1 cellular context compared by ENCODE assay signal in the genomic region with DNA sequence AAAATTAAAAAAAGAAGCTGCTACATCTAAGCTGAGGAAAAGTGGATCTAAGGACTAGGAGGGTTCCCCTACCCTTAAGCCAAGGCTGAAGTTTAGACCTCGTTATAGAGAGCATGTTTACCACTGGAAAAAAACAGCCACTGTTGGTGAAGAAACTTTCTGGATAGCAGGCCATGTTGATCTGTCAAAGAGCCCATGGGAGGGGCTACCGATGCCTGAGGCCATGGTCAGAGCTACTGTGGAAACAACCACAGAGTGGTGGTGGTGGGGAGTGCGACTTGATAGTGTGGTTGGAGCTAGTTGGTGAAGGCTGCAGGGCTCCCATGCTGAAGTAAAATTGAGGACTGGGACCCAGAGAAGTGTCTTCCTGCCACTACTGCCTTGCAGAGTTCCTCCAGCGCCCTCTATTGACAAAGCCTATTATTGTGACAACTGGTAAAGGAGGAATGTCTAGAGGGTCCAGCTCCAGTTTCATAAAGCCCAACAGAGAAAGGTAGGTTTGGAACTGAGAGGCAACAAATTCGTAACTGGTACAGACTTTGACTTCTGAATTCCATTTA.
A peak's percentile ranks its signal among the peaks of the same experiment; 100 is the strongest.
TF ChIP-seq lines count a peak whose summit lies in the region.

No MANE protein-coding gene starts in this region.

TF ChIP-seq in HepG2, 621 proteins besides CTCF, POLR2A, EP300 and RAD21 (continued from another document and continues in another):
- TF ChIP-seq PHF5A (CRISPR knock-in tag; IDR thresholded peaks at IDR 0.05; ENCODE audit: low read depth, unreplicated experiment): no peak
- TF ChIP-seq ZSCAN20 (CRISPR knock-in tag; IDR thresholded peaks at IDR 0.05; ENCODE audit: borderline replicate concordance): no peak
- no peak for TF ChIP-seq ZNF670 (CRISPR knock-in tag; IDR thresholded peaks at IDR 0.05; ENCODE audit: borderline replicate concordance)
- no peak for TF ChIP-seq TOE1 (CRISPR knock-in tag; IDR thresholded peaks at IDR 0.05)
- TF ChIP-seq, protein P1, sequence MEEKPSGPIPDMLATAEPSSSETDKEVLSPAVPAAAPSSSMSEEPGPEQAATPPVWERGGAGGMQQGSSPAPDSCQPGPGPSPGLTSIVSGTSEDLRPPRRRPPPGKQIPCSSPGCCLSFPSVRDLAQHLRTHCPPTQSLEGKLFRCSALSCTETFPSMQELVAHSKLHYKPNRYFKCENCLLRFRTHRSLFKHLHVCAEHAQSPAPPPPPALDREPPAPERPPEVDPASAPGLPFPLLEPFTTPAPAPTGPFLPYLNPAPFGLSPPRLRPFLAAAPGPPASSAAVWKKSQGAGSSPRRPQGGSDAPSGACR (CRISPR knock-in tag; IDR thresholded peaks at IDR 0.05): no peak
- no peak for TF ChIP-seq ZNF333 (CRISPR knock-in tag; IDR thresholded peaks at IDR 0.05; ENCODE audit: borderline replicate concordance)
- 0 out of 2 replicates have a peak, but pooled peaks have one; percentile 74 for TF ChIP-seq ZNF772 (CRISPR knock-in tag; IDR thresholded peaks at IDR 0.05)
- TF ChIP-seq PAX8 (CRISPR knock-in tag; IDR thresholded peaks at IDR 0.05; ENCODE audit: borderline replicate concordance): no peak
- TF ChIP-seq, protein P2, sequence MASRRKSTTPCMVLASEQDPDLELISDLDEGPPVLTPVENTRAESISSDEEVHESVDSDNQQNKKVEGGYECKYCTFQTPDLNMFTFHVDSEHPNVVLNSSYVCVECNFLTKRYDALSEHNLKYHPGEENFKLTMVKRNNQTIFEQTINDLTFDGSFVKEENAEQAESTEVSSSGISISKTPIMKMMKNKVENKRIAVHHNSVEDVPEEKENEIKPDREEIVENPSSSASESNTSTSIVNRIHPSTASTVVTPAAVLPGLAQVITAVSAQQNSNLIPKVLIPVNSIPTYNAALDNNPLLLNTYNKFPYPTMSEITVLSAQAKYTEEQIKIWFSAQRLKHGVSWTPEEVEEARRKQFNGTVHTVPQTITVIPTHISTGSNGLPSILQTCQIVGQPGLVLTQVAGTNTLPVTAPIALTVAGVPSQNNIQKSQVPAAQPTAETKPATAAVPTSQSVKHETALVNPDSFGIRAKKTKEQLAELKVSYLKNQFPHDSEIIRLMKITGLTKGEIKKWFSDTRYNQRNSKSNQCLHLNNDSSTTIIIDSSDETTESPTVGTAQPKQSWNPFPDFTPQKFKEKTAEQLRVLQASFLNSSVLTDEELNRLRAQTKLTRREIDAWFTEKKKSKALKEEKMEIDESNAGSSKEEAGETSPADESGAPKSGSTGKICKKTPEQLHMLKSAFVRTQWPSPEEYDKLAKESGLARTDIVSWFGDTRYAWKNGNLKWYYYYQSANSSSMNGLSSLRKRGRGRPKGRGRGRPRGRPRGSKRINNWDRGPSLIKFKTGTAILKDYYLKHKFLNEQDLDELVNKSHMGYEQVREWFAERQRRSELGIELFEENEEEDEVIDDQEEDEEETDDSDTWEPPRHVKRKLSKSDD (CRISPR knock-in tag; IDR thresholded peaks at IDR 0.05; ENCODE audit: low read depth): no peak; the same call in 1 of the 2 replicates
- TF ChIP-seq ZNF260 (CRISPR knock-in tag; IDR thresholded peaks at IDR 0.05; ENCODE audit: borderline replicate concordance, low read depth): no peak
- TF ChIP-seq, protein P3, sequence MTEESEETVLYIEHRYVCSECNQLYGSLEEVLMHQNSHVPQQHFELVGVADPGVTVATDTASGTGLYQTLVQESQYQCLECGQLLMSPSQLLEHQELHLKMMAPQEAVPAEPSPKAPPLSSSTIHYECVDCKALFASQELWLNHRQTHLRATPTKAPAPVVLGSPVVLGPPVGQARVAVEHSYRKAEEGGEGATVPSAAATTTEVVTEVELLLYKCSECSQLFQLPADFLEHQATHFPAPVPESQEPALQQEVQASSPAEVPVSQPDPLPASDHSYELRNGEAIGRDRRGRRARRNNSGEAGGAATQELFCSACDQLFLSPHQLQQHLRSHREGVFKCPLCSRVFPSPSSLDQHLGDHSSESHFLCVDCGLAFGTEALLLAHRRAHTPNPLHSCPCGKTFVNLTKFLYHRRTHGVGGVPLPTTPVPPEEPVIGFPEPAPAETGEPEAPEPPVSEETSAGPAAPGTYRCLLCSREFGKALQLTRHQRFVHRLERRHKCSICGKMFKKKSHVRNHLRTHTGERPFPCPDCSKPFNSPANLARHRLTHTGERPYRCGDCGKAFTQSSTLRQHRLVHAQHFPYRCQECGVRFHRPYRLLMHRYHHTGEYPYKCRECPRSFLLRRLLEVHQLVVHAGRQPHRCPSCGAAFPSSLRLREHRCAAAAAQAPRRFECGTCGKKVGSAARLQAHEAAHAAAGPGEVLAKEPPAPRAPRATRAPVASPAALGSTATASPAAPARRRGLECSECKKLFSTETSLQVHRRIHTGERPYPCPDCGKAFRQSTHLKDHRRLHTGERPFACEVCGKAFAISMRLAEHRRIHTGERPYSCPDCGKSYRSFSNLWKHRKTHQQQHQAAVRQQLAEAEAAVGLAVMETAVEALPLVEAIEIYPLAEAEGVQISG (CRISPR knock-in tag; IDR thresholded peaks at IDR 0.05): peak; percentile 82
- TF ChIP-seq PLSCR1 (CRISPR knock-in tag; IDR thresholded peaks at IDR 0.05; ENCODE audit: borderline replicate concordance): no peak
- TF ChIP-seq TOPORS (CRISPR knock-in tag; IDR thresholded peaks at IDR 0.05): no peak
- TF ChIP-seq KAT8 (CRISPR knock-in tag; IDR thresholded peaks at IDR 0.05): peak; percentile 76
- no peak for TF ChIP-seq TMF1 (CRISPR knock-in tag; IDR thresholded peaks at IDR 0.05; ENCODE audit: low read depth)
- TF ChIP-seq ZNF556 (CRISPR knock-in tag; IDR thresholded peaks at IDR 0.05; ENCODE audit: borderline replicate concordance): 0 out of 2 replicates have a peak, but pooled peaks have one; percentile 54
- TF ChIP-seq RCOR2 (CRISPR knock-in tag; IDR thresholded peaks at IDR 0.05): no peak
- TF ChIP-seq, protein P4, sequence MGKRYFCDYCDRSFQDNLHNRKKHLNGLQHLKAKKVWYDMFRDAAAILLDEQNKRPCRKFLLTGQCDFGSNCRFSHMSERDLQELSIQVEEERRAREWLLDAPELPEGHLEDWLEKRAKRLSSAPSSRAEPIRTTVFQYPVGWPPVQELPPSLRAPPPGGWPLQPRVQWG (CRISPR knock-in tag; IDR thresholded peaks at IDR 0.05; ENCODE audit: borderline replicate concordance, low read depth): no peak
- TF ChIP-seq, protein P5, sequence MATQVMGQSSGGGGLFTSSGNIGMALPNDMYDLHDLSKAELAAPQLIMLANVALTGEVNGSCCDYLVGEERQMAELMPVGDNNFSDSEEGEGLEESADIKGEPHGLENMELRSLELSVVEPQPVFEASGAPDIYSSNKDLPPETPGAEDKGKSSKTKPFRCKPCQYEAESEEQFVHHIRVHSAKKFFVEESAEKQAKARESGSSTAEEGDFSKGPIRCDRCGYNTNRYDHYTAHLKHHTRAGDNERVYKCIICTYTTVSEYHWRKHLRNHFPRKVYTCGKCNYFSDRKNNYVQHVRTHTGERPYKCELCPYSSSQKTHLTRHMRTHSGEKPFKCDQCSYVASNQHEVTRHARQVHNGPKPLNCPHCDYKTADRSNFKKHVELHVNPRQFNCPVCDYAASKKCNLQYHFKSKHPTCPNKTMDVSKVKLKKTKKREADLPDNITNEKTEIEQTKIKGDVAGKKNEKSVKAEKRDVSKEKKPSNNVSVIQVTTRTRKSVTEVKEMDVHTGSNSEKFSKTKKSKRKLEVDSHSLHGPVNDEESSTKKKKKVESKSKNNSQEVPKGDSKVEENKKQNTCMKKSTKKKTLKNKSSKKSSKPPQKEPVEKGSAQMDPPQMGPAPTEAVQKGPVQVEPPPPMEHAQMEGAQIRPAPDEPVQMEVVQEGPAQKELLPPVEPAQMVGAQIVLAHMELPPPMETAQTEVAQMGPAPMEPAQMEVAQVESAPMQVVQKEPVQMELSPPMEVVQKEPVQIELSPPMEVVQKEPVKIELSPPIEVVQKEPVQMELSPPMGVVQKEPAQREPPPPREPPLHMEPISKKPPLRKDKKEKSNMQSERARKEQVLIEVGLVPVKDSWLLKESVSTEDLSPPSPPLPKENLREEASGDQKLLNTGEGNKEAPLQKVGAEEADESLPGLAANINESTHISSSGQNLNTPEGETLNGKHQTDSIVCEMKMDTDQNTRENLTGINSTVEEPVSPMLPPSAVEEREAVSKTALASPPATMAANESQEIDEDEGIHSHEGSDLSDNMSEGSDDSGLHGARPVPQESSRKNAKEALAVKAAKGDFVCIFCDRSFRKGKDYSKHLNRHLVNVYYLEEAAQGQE (IDR thresholded peaks at IDR 0.05; ENCODE audit: borderline replicate concordance in 1 of 2, low read depth in 1 of 2, low read length in 2 of 2): no peak
- TF ChIP-seq, protein P6, sequence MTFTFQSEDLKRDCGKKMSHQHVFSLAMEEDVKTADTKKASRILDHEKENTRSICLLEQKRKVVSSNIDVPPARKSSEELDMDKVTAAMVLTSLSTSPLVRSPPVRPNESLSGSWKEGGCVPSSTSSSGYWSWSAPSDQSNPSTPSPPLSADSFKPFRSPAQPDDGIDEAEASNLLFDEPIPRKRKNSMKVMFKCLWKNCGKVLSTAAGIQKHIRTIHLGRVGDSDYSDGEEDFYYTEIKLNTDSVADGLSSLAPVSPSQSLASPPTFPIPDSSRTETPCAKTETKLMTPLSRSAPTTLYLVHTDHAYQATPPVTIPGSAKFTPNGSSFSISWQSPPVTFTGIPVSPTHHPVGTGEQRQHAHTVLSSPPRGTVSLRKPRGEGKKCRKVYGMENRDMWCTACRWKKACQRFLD (CRISPR knock-in tag; IDR thresholded peaks at IDR 0.05; ENCODE audit: borderline replicate concordance): no peak
- TF ChIP-seq GFI1 (CRISPR knock-in tag; IDR thresholded peaks at IDR 0.05; ENCODE audit: borderline replicate concordance): no peak
- TF ChIP-seq BORCS8-MEF2B (CRISPR knock-in tag; IDR thresholded peaks at IDR 0.05): peak; percentile 14; the same call in 1 of the 2 replicates
- no peak for TF ChIP-seq ZFP41 (CRISPR knock-in tag; IDR thresholded peaks at IDR 0.05; ENCODE audit: borderline replicate concordance)
- peak; percentile 71 for TF ChIP-seq ETV5 (CRISPR knock-in tag; IDR thresholded peaks at IDR 0.05; ENCODE audit: borderline replicate concordance)
- peak; percentile 72 to 92; a peak in 3 of 4 replicates for TF ChIP-seq HMGXB4 (CRISPR knock-in tag; IDR thresholded peaks at IDR 0.05; ENCODE audit: borderline replicate concordance in 1 of 2, low read depth in 1 of 2)
- no peak for TF ChIP-seq ZNF235 (CRISPR knock-in tag; IDR thresholded peaks at IDR 0.05; ENCODE audit: borderline replicate concordance)
- no peak for TF ChIP-seq ZNF264 (CRISPR knock-in tag; IDR thresholded peaks at IDR 0.05)
- no peak for TF ChIP-seq CEBPB (IDR thresholded peaks at IDR 0.05; ENCODE audit: borderline replicate concordance, low read depth, low read length)
- peak; percentile 74 for TF ChIP-seq FOXO1 (CRISPR knock-in tag; IDR thresholded peaks at IDR 0.05)
- TF ChIP-seq, protein P7, sequence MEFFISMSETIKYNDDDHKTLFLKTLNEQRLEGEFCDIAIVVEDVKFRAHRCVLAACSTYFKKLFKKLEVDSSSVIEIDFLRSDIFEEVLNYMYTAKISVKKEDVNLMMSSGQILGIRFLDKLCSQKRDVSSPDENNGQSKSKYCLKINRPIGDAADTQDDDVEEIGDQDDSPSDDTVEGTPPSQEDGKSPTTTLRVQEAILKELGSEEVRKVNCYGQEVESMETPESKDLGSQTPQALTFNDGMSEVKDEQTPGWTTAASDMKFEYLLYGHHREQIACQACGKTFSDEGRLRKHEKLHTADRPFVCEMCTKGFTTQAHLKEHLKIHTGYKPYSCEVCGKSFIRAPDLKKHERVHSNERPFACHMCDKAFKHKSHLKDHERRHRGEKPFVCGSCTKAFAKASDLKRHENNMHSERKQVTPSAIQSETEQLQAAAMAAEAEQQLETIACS (CRISPR knock-in tag; IDR thresholded peaks at IDR 0.05): no peak
- TF ChIP-seq ZNF282 (IDR thresholded peaks at IDR 0.05; ENCODE audit: partially characterized antibody): no peak
- no peak for TF ChIP-seq HNF4G (IDR thresholded peaks at IDR 0.05; ENCODE audit: borderline replicate concordance, low read depth, low read length)
- TF ChIP-seq HNF4G (CRISPR knock-in tag; IDR thresholded peaks at IDR 0.05; ENCODE audit: borderline replicate concordance, low read depth): no peak
- no peak for TF ChIP-seq ZBTB21 (CRISPR knock-in tag; IDR thresholded peaks at IDR 0.05)
